21 cellular contexts compared by ENCODE assay signal in the genomic region with DNA sequence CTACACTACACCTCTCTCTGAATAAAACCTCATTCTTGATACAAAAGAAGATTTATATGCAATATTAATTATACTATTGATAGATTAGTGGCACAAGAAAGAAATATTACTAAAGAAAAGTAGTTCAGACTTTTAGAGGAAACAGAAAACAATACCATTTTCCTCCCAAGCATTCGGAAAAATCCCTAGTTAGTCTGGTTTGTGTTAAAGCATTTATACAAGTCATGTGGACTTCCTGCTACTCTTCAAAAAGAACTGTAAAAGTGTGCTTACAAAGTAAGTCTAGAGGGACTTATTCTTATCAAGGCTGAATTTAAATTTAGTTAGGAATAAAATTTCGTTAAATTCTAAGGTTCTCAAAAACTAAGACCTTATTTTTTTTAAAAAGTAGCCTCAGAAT.
"Had no signal": no experiment of that assay in that cellular context is flagged by ENCODE, and none has a peak within 500 bp of the region (broad histone marks: within the 10 kb centered on the region; RNA-seq: fewer than 3 reads in every experiment).

No MANE protein-coding gene starts in this region.

- DNase-seq: effector memory CD8-positive, alpha-beta T cell; immature natural killer cell; islet precursor cell; kidney glomerular epithelial cell; left colon; left ventricle myocardium inferior; lower lobe of right lung; mucosa of descending colon; naive B cell; pancreas; stimulated activated CD4-positive, alpha-beta T cell treated with anti-CD3 and anti-CD28 coated beads, Interleukin-15, amount 100 ng/mL, for 24 hours; stimulated activated CD4-positive, alpha-beta T cell treated with anti-CD3 and anti-CD28 coated beads, Interleukin-2, amount 100 ng/mL, for 48 hours; stimulated activated naive B cell treated with anti-CD40 and anti-IgM and Interleukin-4, amounts not matched to agents 10 μg/mL and 1 μg/mL and 100 μg/mL, for 72 hours; trophoblast cell had no signal

- H3K4me1 ChIP-seq: lower lobe of right lung had no signal

- H3K9me3 ChIP-seq: left ventricle myocardium inferior, lower lobe of right lung, mucosa of descending colon, neutrophil, pancreas had no signal

- ATAC-seq: effector memory CD8-positive, alpha-beta T cell; esophagus mucosa; left colon; lower lobe of right lung; mucosa of descending colon; natural killer cell treated with Interleukin-12 subunit alpha and Interleukin-12 subunit beta and Interleukin-15 and Interleukin-18, amount 100 ng/mL, for 72 hours; sciatic nerve; stimulated activated naive B cell treated with anti-CD40 and anti-IgM and Interleukin-4, amounts not matched to agents 10 μg/mL and 1 μg/mL and 100 μg/mL, for 72 hours had no signal

- H3K4me3 ChIP-seq: coronary artery, left ventricle myocardium inferior, lower lobe of right lung, mucosa of descending colon, pancreas had no signal

- FAIRE-seq: endometrium had no signal

- H3K27ac ChIP-seq: coronary artery, epithelial cell of prostate, left ventricle myocardium inferior, lower lobe of right lung, neutrophil, pancreas had no signal

- H3K27me3 ChIP-seq: neutrophil, pancreas had no signal

- H3K36me3 ChIP-seq: left ventricle myocardium inferior, lower lobe of right lung, neutrophil, pancreas had no signal
